ENCODE assay signal across 27 cellular contexts in the genomic region with DNA sequence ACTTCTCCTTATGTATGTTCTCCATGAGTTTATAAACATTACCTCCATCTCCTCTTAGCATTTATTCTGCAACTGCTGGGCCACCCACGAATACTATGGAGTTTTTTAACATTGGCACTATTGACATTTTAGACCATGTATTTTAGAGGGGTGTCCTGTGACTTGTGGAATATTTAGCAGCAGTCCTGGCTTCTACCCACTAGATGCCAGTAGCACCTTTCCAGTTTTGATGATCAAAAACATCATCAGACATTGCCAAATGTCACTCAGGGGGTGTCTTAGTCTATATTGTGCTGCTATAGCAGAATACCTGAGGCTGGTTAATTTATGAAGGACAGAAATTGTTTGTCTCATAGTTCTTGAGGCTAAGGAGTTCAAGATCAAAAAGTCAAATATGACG.
DNase-seq lines count a peak whose midpoint lies in the region; ATAC-seq and TF ChIP-seq lines count a peak whose summit lies in the region.
"Had no signal": no experiment of that assay in that cellular context is flagged by ENCODE, and none has a peak within 500 bp of the region (broad histone marks: within the 10 kb centered on the region; RNA-seq: fewer than 3 reads in every experiment).

No MANE protein-coding gene starts in this region.

- CTCF ChIA-PET in PC-9 (lab: Charles Lee): no interaction called here
- CTCF ChIA-PET in CD8-positive, alpha-beta memory T cell (lab: Charles Lee): no interaction called here

- H3K79me2 ChIP-seq in GM23248 (ENCODE audit: insufficient read depth) (no peaks in the 10 kb centered on the region), PC-9 (ENCODE audit: low read depth) (no peaks in the 10 kb centered on the region)

- peaks cover 13% of the 10 kb centered on the region for H3K9me3 ChIP-seq in left ventricle myocardium inferior (replicated peaks)
- H3K9me3 ChIP-seq in WERI-Rb-1 (ENCODE audit: severe bottlenecking): no peaks in the 10 kb centered on the region
- no peaks in the 10 kb centered on the region for H3K9me3 ChIP-seq in GM23248 (ENCODE audit: low read depth)
- H3K9me3 ChIP-seq in PC-9 (ENCODE audit: insufficient read depth, low read depth): no peaks in the 10 kb centered on the region
- no peaks in the 10 kb centered on the region for H3K9me3 ChIP-seq in CD8-positive, alpha-beta memory T cell (ENCODE audit: low read length)
- H3K9me3 ChIP-seq: BE2C, MG63, SJSA1, transverse colon had no signal

- POLR2A ChIA-PET in PC-9 (lab: Charles Lee; ENCODE audit: unreplicated experiment): no interaction called here
- POLR2A ChIA-PET in CD8-positive, alpha-beta memory T cell (lab: Charles Lee): no interaction called here

- H3K27ac ChIP-seq in left ventricle myocardium inferior (replicated peaks): no peak overlapping the region
- no peak overlapping the region for H3K27ac ChIP-seq in WERI-Rb-1
- H3K27ac ChIP-seq in GM23248: no peak overlapping the region
- H3K27ac ChIP-seq in PC-9: no peak overlapping the region
- H3K27ac ChIP-seq in CD8-positive, alpha-beta memory T cell (ENCODE audit: low read depth, low read length): no peak overlapping the region
- H3K27ac ChIP-seq: lower lobe of right lung, SJSA1, transverse colon had no signal

- DNase-seq in left ventricle myocardium inferior (no peak), left ventricle myocardium superior (no peak), NCI-H69 (lab: John Stamatoyannopoulos, UW) (peak; percentile 6), WERI-Rb-1 (peak; percentile 7), GM23248 (no peak), PC-9 (no peak)
- no peak for DNase-seq in CD8-positive, alpha-beta memory T cell
- DNase-seq: activated CD4-positive, alpha-beta T cell treated with anti-CD3 and anti-CD28 coated beads, Interleukin-2, amount 10 ng/mL, durations not matched to agents 24 days and 14 days; activated gamma-delta T cell; activated naive CD8-positive, alpha-beta T cell treated with anti-CD3 and anti-CD28 coated beads, Interleukin-2, amount 10 ng/mL, durations not matched to agents 7 days and 5 days; activated T-cell treated with anti-CD3 and anti-CD28 coated beads, Interleukin-2, amount 50 U/mL, for 24 hours; BE2C; dermis blood vessel endothelial cell; DMS79; HCEC 1CT; lower lobe of right lung; MG63; NCI-H1436; NCI-H2081 treated with DMSO at 0.1 percent for 48 hours; small intestine; stimulated activated CD4-positive, alpha-beta T cell treated with anti-CD3 and anti-CD28 coated beads, Interleukin-2, amount 100 ng/mL, for 24 hours; T-helper 17 cell; transverse colon had no signal

- intact Hi-C loops in left ventricle myocardium inferior (cut with micrococcal nuclease): no loop called here
- intact Hi-C loops in left ventricle myocardium superior (cut with micrococcal nuclease): no loop called here
- intact Hi-C loops in PC-9 (cut with micrococcal nuclease; ENCODE audit: unreplicated experiment): no loop called here

- H4K20me1 ChIP-seq in GM23248 (ENCODE audit: insufficient read depth) (no peaks in the 10 kb centered on the region), PC-9 (ENCODE audit: insufficient read depth) (no peaks in the 10 kb centered on the region)

- H3K9me3 Mint-ChIP-seq in CD8-positive, alpha-beta memory T cell: peaks cover 0 to 20% (median 6%) of the 10 kb centered on the region in 5 donors
- H3K9me3 Mint-ChIP-seq: activated CD4-positive, alpha-beta T cell treated with anti-CD3 and anti-CD28 coated beads, Interleukin-2, amount 10 ng/mL, durations not matched to agents 24 days and 14 days had no signal

- TF ChIP-seq CTCF in left ventricle myocardium inferior (IDR thresholded peaks at IDR 0.05; ENCODE audit: borderline replicate concordance) (peak; percentile 51), WERI-Rb-1 (IDR thresholded peaks at IDR 0.05; ENCODE audit: low read depth, low read length) (peak; percentile 41; the same call in 1 of the 2 replicates), PC-9 (conservative IDR thresholded peaks at IDR 0.05) (no peak)

- peak overlapping the region in 1 of 8 donors; percentile 10 for H3K27ac Mint-ChIP-seq in CD8-positive, alpha-beta memory T cell
- H3K27ac Mint-ChIP-seq: activated CD4-positive, alpha-beta T cell treated with anti-CD3 and anti-CD28 coated beads, Interleukin-2, amount 10 ng/mL, durations not matched to agents 24 days and 14 days; activated naive CD8-positive, alpha-beta T cell treated with anti-CD3 and anti-CD28 coated beads, Interleukin-2, amount 10 ng/mL, durations not matched to agents 7 days and 5 days; activated T-cell treated with anti-CD3 and anti-CD28 coated beads, Interleukin-2, amount 50 U/mL, for 24 hours; natural killer cell treated with Interleukin-12 subunit alpha and Interleukin-12 subunit beta and Interleukin-15 and Interleukin-18, amount 100 ng/mL, for 72 hours; T-helper 17 cell had no signal

- no peak for ATAC-seq in left ventricle myocardium superior
- ATAC-seq in GM18868 (IDR thresholded peaks at IDR 0.05; ENCODE audit: unreplicated experiment): no peak
- ATAC-seq: lower lobe of right lung; natural killer cell treated with Interleukin-12 subunit alpha and Interleukin-12 subunit beta and Interleukin-15 and Interleukin-18, amount 100 ng/mL, for 72 hours; T-helper 17 cell had no signal

- BruUV-seq in PC-9 (replicated peaks; lab: Mats Ljungman, UMichigan): no TSS peak

- 0% methylated on average over 2 of the region's 2 CpGs for WGBS in GM23248 (ENCODE audit: low coverage in 1 of 2, low lambda C conversion rate in 2 of 2, missing lambda C conversion rate in 2 of 2), 2 experiments

- no peaks in the 10 kb centered on the region for H3K27me3 ChIP-seq in left ventricle myocardium inferior (ENCODE audit: low read depth)
- no peaks in the 10 kb centered on the region for H3K27me3 ChIP-seq in WERI-Rb-1 (ENCODE audit: insufficient read depth, low read depth, severe bottlenecking)
- no peaks in the 10 kb centered on the region for H3K27me3 ChIP-seq in GM23248 (replicated peaks; ENCODE audit: insufficient read depth)
- H3K27me3 ChIP-seq in PC-9 (ENCODE audit: insufficient read depth, low read depth): no peaks in the 10 kb centered on the region
- H3K27me3 ChIP-seq in CD8-positive, alpha-beta memory T cell (ENCODE audit: insufficient read depth, low read length, poor library complexity, severe bottlenecking): no peaks in the 10 kb centered on the region
- H3K27me3 ChIP-seq: BE2C, MG63, SJSA1, transverse colon had no signal

- H3F3A ChIP-seq in GM23248 (ENCODE audit: insufficient read depth) (no peaks in the 10 kb centered on the region), PC-9 (ENCODE audit: insufficient read depth, low read depth) (no peaks in the 10 kb centered on the region)

- no peaks in the 10 kb centered on the region for H3K4me1 ChIP-seq in left ventricle myocardium inferior
- H3K4me1 ChIP-seq in GM23248 (ENCODE audit: insufficient read depth): no peaks in the 10 kb centered on the region
- no peaks in the 10 kb centered on the region for H3K4me1 ChIP-seq in PC-9 (replicated peaks; ENCODE audit: insufficient read depth)
- H3K4me1 ChIP-seq in CD8-positive, alpha-beta memory T cell (ENCODE audit: insufficient read depth, low read length): no peaks in the 10 kb centered on the region
- H3K4me1 ChIP-seq: BE2C, lower lobe of right lung, SJSA1, transverse colon had no signal

- in situ Hi-C loops in GM23248 (cut with MboI): no loop called here

- H2AFZ ChIP-seq in GM23248: no peak overlapping the region
- H2AFZ ChIP-seq in PC-9: no peak overlapping the region

- H3K4me2 ChIP-seq in GM23248 (ENCODE audit: unreplicated experiment): no peak overlapping the region
- H3K4me2 ChIP-seq in PC-9: no peak overlapping the region

- peaks cover 0 to 4% (median 0%) of the 10 kb centered on the region in 3 donors for H3K36me3 Mint-ChIP-seq in CD8-positive, alpha-beta memory T cell
- H3K36me3 Mint-ChIP-seq: activated naive CD8-positive, alpha-beta T cell treated with anti-CD3 and anti-CD28 coated beads, Interleukin-2, amount 10 ng/mL, durations not matched to agents 7 days and 5 days had no signal

- H3K36me3 ChIP-seq in left ventricle myocardium inferior (no peaks in the 10 kb centered on the region), WERI-Rb-1 (no peaks in the 10 kb centered on the region), GM23248 (ENCODE audit: low read depth) (no peaks in the 10 kb centered on the region), PC-9 (ENCODE audit: low read depth) (no peaks in the 10 kb centered on the region)
- H3K36me3 ChIP-seq in CD8-positive, alpha-beta memory T cell (ENCODE audit: insufficient read depth, low read length): no peaks in the 10 kb centered on the region
- H3K36me3 ChIP-seq: BE2C, lower lobe of right lung, MG63, SJSA1, transverse colon had no signal

- H3K4me3 ChIP-seq in left ventricle myocardium inferior: no peak overlapping the region
- H3K4me3 ChIP-seq in WERI-Rb-1 (ENCODE audit: low read depth, low read length): no peak overlapping the region
- no peak overlapping the region for H3K4me3 ChIP-seq in GM23248
- no peak overlapping the region for H3K4me3 ChIP-seq in PC-9
- H3K4me3 ChIP-seq in CD8-positive, alpha-beta memory T cell (ENCODE audit: low read length): no peak overlapping the region
- H3K4me3 ChIP-seq: lower lobe of right lung, MG63, SJSA1, transverse colon had no signal

- H3K27me3 Mint-ChIP-seq in CD8-positive, alpha-beta memory T cell: no peaks in the 10 kb centered on the region
- H3K27me3 Mint-ChIP-seq: activated CD4-positive, alpha-beta T cell treated with anti-CD3 and anti-CD28 coated beads, Interleukin-2, amount 10 ng/mL, durations not matched to agents 24 days and 14 days; activated T-cell treated with anti-CD3 and anti-CD28 coated beads, Interleukin-2, amount 50 U/mL, for 24 hours; central memory CD8-positive, alpha-beta T cell; natural killer cell treated with Interleukin-12 subunit alpha and Interleukin-12 subunit beta and Interleukin-15 and Interleukin-18, amount 100 ng/mL, for 72 hours; T-helper 17 cell had no signal

- H3K9me2 ChIP-seq in GM23248 (ENCODE audit: insufficient read depth): no peaks in the 10 kb centered on the region
- no peaks in the 10 kb centered on the region for H3K9me2 ChIP-seq in PC-9 (ENCODE audit: insufficient read depth)

- H3K9ac ChIP-seq in GM23248: no peak overlapping the region

- H3K4me1 Mint-ChIP-seq in CD8-positive, alpha-beta memory T cell: no peaks in the 10 kb centered on the region
- H3K4me1 Mint-ChIP-seq: activated CD4-positive, alpha-beta T cell treated with anti-CD3 and anti-CD28 coated beads, Interleukin-2, amount 10 ng/mL, durations not matched to agents 24 days and 14 days; activated naive CD8-positive, alpha-beta T cell treated with anti-CD3 and anti-CD28 coated beads, Interleukin-2, amount 10 ng/mL, durations not matched to agents 7 days and 5 days; central memory CD8-positive, alpha-beta T cell; T-helper 17 cell had no signal

- H3K4me3 Mint-ChIP-seq in CD8-positive, alpha-beta memory T cell: no peak overlapping the region
- H3K4me3 Mint-ChIP-seq: activated CD4-positive, alpha-beta T cell treated with anti-CD3 and anti-CD28 coated beads, Interleukin-2, amount 10 ng/mL, durations not matched to agents 24 days and 14 days; activated naive CD8-positive, alpha-beta T cell treated with anti-CD3 and anti-CD28 coated beads, Interleukin-2, amount 10 ng/mL, durations not matched to agents 7 days and 5 days; activated T-cell treated with anti-CD3 and anti-CD28 coated beads, Interleukin-2, amount 50 U/mL, for 24 hours; central memory CD8-positive, alpha-beta T cell; natural killer cell treated with Interleukin-12 subunit alpha and Interleukin-12 subunit beta and Interleukin-15 and Interleukin-18, amount 100 ng/mL, for 72 hours; T-helper 17 cell had no signal

Comparison
In these comparisons a context has a peak if more than half of its experiments do, and no peak if none do; other contexts are left out.
1. DNase-seq: peak in NCI-H69 (single experiment) and WERI-Rb-1 (single experiment); none in left ventricle myocardium inferior (single experiment), left ventricle myocardium superior (single experiment), GM23248 (single experiment), PC-9 (0 of 2) and CD8-positive, alpha-beta memory T cell (0 of 5).